ENCODE assay signal across 22 cellular contexts in genomic region chr14:53037016-53037415, GRCh38.
DNase-seq lines count a peak whose midpoint lies in the region; ATAC-seq, FAIRE-seq and TF ChIP-seq lines count a peak whose summit lies in the region.
"Had no signal": no experiment of that assay in that cellular context is flagged by ENCODE, and none has a peak within 500 bp of the region (broad histone marks: within the 10 kb centered on the region; RNA-seq: fewer than 3 reads in every experiment).

No MANE protein-coding gene starts in this region.

- no peaks in the 10 kb centered on the region for H3K4me1 ChIP-seq in GM12878 (ENCODE audit: control insufficient read depth, insufficient read depth, low read length)
- H3K4me1 ChIP-seq: BE2C had no signal

- no peaks in the 10 kb centered on the region for H3K79me2 ChIP-seq in GM12878 (ENCODE audit: control insufficient read depth, insufficient read depth, low read length)

- in situ Hi-C loops in GM12878 (cut with MboI) = no loop called here

- no peak overlapping the region for H2AFZ ChIP-seq in GM12878 (ENCODE audit: control insufficient read depth, low read depth, low read length)

- ATAC-seq in GM12878 = no peak
- ATAC-seq in HG02840 (IDR thresholded peaks at IDR 0.05; ENCODE audit: low FRiP score, unreplicated experiment) = no peak
- ATAC-seq in GM19023 (IDR thresholded peaks at IDR 0.05; ENCODE audit: unreplicated experiment) = no peak
- ATAC-seq: A549 had no signal

- H3K9me3 ChIP-seq in GM12878 (replicated peaks; ENCODE audit: control insufficient read depth, insufficient read depth, low read length) = no peaks in the 10 kb centered on the region; the same call in 2 of the 3 replicates
- H3K9me3 ChIP-seq: A549, BE2C, Caco-2 had no signal

- TF ChIP-seq EP300 in GM12878 (IDR thresholded peaks at IDR 0.05; ENCODE audit: borderline replicate concordance in 1 of 2, control insufficient read depth in 1 of 2, low read depth in 2 of 2, low read length in 2 of 2) = no peak

- TF ChIP-seq RAD21 in GM12878 (IDR thresholded peaks at IDR 0.05; ENCODE audit: insufficient read depth, low read depth, low read length) = no peak

- H3K27ac ChIP-seq in GM12878 (ENCODE audit: control insufficient read depth, insufficient read depth) = no peak overlapping the region
- H3K27ac ChIP-seq: 22Rv1, A549, BLaER1 had no signal

- 100% methylated on average over 1 of the region's 1 CpG for WGBS in GM12878 (ENCODE audit: insufficient coverage, insufficient replicate concordance, low lambda C conversion rate, missing lambda C conversion rate)

- TSS peak; percentile 19 for BruUV-seq in GM12878 (replicated peaks; lab: Mats Ljungman, UMichigan)

- no peak overlapping the region for H3K9ac ChIP-seq in GM12878 (ENCODE audit: control insufficient read depth, insufficient read depth, low read length)
- H3K9ac ChIP-seq: BLaER1 had no signal

- peak; percentile 82 for DNase-seq in AG10803 (ENCODE audit: low read depth)
- DNase-seq in GM12878 (ENCODE audit: low read depth, low spot score) = no peak
- peak; percentile 45 for DNase-seq in fibroblast of peridontal ligament (ENCODE audit: extremely low read depth)
- no peak for DNase-seq in COLO829 (ENCODE audit: low spot score)
- DNase-seq: BE2C; C1 segment of cervical spinal cord; Caco-2; Calu3; CD4-positive, alpha-beta memory T cell; CD4-positive, CD25-positive, alpha-beta regulatory T cell; CD8-positive, alpha-beta memory T cell; DMS79 treated with DMSO at 0.1 percent for 48 hours; GF-D8 had no signal

- FAIRE-seq in GM12878 (lab: Jason Lieb, UNC) = no peak
- FAIRE-seq: A549, D721Med, G401.6, GM12892, GM19239 had no signal

- intact Hi-C loops in GM12878 (cut with micrococcal nuclease; ENCODE audit: unreplicated experiment) = no loop called here

- no peak for TF ChIP-seq CTCF in AG10803 (conservative IDR thresholded peaks at IDR 0.05; ENCODE audit: low read length)
- TF ChIP-seq CTCF in GM12878 (IDR thresholded peaks at IDR 0.05 in 2 of 3, conservative IDR thresholded peaks at IDR 0.05 in 1 of 3; ENCODE audit: control insufficient read depth in 2 of 3, extremely low read depth in 1 of 3, insufficient read depth in 1 of 3, low read depth in 3 of 3, low read length in 3 of 3) = no peak

- H4K20me1 ChIP-seq in GM12878 (ENCODE audit: control insufficient read depth, insufficient read depth) = no peaks in the 10 kb centered on the region
- H4K20me1 ChIP-seq: BLaER1 had no signal

- CTCF ChIA-PET in GM12878 (lab: Yijun Ruan, JAX) = no interaction called here

- H3K27me3 ChIP-seq in GM12878 (replicated peaks in 1 of 2; ENCODE audit: control insufficient read depth in 2 of 2, insufficient read depth in 2 of 2, low read length in 1 of 2) = no peaks in the 10 kb centered on the region
- H3K27me3 ChIP-seq: BE2C, BLaER1 had no signal

- TF ChIP-seq POLR2A in GM12878 (IDR thresholded peaks at IDR 0.05; ENCODE audit: low read depth, low read length) = no peak

- no peak overlapping the region for H3K4me2 ChIP-seq in GM12878 (ENCODE audit: control insufficient read depth, insufficient read depth)
- H3K4me2 ChIP-seq: A549, BLaER1 had no signal

- H3K4me3 ChIP-seq in AG10803 (ENCODE audit: low read length) (no peak overlapping the region), GM12878 (no peak overlapping the region)
- H3K4me3 ChIP-seq: A549, BLaER1 had no signal

- SMC1A ChIA-PET in GM12878 (lab: Charles Lee; ENCODE audit: uncharacterized antibody, unreplicated experiment) = no interaction called here

- POLR2A ChIA-PET in GM12878 (lab: Charles Lee) = no interaction called here

- RAD21 ChIA-PET in GM12878 (lab: Charles Lee; ENCODE audit: unreplicated experiment) = no interaction called here

- peaks cover 0 to 40% of the 10 kb centered on the region in 2 experiments; a peak in 2 of 4 replicates for H3K36me3 ChIP-seq in GM12878 (ENCODE audit: control insufficient read depth in 2 of 2, insufficient read depth in 2 of 2, low read length in 1 of 2)

TF ChIP-seq in GM12878, 131 proteins besides CTCF, POLR2A, EP300 and RAD21 (continues in another document):
- no peak for TF ChIP-seq PML (IDR thresholded peaks at IDR 0.05; ENCODE audit: low read length)
- no peak for TF ChIP-seq SMAD5 (IDR thresholded peaks at IDR 0.05; ENCODE audit: low read depth)
- no peak for TF ChIP-seq IKZF1 (conservative IDR thresholded peaks at IDR 0.05)
- TF ChIP-seq MTA3 (IDR thresholded peaks at IDR 0.05; ENCODE audit: borderline replicate concordance, low read length) = no peak
- no peak for TF ChIP-seq BMI1 (IDR thresholded peaks at IDR 0.05; ENCODE audit: borderline replicate concordance)
- TF ChIP-seq SKIL (IDR thresholded peaks at IDR 0.05; ENCODE audit: low read depth, poor library complexity, severe bottlenecking) = no peak
- TF ChIP-seq GABPA (IDR thresholded peaks at IDR 0.05; ENCODE audit: low read depth) = no peak
- TF ChIP-seq ZBTB33 (IDR thresholded peaks at IDR 0.05) = no peak
- no peak for TF ChIP-seq REST (IDR thresholded peaks at IDR 0.05; ENCODE audit: low read depth, low read length)

Comparison
In these comparisons a context has a peak if more than half of its experiments do, and no peak if none do; other contexts are left out.
1. DNase-seq: peak in AG10803 (single experiment) and fibroblast of peridontal ligament (single experiment); none in GM12878 (single experiment) and COLO829 (single experiment).